In the genomic region with DNA sequence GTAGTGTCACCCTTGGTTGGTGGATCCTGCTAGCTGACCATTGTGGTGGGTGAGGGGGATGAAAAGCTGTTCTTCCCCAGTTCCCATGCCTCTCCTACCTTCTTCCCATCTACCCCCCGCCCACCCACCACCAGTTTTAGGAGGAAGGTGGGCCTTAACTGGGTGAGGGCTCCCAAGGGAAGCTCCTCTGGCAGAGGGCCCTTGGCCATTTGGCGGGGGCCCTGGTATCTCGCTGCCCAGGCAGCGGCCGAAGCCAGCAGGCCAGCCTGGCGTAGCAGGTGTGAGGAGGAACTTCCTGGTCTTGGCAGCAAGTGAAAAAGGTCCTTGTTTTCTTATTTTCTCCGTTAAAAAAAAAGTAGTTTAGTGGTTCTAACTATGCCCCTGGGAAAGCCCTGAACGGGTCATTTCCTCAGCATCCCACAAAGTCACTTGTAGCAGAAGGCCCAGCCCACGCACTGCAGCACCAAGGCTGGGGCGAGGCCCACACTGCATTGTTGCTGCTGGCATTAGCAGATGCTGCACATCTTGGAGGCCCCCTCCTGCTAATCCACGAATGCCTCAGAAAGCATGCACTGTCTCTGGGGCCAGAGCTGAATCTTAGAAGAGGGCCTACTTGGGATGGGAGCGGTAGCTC, we compare ENCODE assay signal across 10 cellular contexts.
DNase-seq lines count a peak whose midpoint lies in the region; ATAC-seq and TF ChIP-seq lines count a peak whose summit lies in the region.
"Had no signal": no experiment of that assay in that cellular context is flagged by ENCODE, and none has a peak within 500 bp of the region (broad histone marks: within the 10 kb centered on the region; RNA-seq: fewer than 3 reads in every experiment).

No MANE protein-coding gene starts in this region.

- H3K4me3 ChIP-seq in suprapubic skin (no peak overlapping the region), endodermal cell (ENCODE audit: low read length) (no peak overlapping the region)
- H3K4me3 ChIP-seq: SJCRH30 had no signal

- peaks cover 65% of the 10 kb centered on the region for H3K4me1 ChIP-seq in suprapubic skin
- H3K4me1 ChIP-seq in endodermal cell (ENCODE audit: control insufficient read depth, insufficient read depth, low read length) = peaks cover 4% of the 10 kb centered on the region
- H3K4me1 ChIP-seq: SJCRH30 had no signal

- H3K9me3 ChIP-seq in suprapubic skin (no peaks in the 10 kb centered on the region), endodermal cell (ENCODE audit: control insufficient read depth, low read length) (no peaks in the 10 kb centered on the region)
- H3K9me3 ChIP-seq: SJCRH30 had no signal

- no peaks in the 10 kb centered on the region for H3K27me3 Mint-ChIP-seq in endodermal cell (ENCODE audit: insufficient read depth)

- intact Hi-C loops in Right ventricle myocardium inferior (cut with DNase I) = no loop called here
- intact Hi-C loops in left cardiac atrium (cut with DNase I) = loop anchor here in 1 of 2 donors (10.0 kb wide), 1 partner anchor 110 kb away; no protein-coding TSS in a partner anchor

- no peaks in the 10 kb centered on the region for H3K36me3 Mint-ChIP-seq in endodermal cell (ENCODE audit: low read depth)

- no peak for TF ChIP-seq POLR2A in suprapubic skin (IDR thresholded peaks at IDR 0.05)

- H3K9ac ChIP-seq in endodermal cell (ENCODE audit: extremely low read depth, low read length, poor library complexity, severe bottlenecking) = no peak overlapping the region

- no peak overlapping the region for H3K27ac Mint-ChIP-seq in endodermal cell

- H3K27me3 ChIP-seq in suprapubic skin (no peaks in the 10 kb centered on the region), endodermal cell (ENCODE audit: control insufficient read depth, insufficient read depth, low read length, poor library complexity, severe bottlenecking) (no peaks in the 10 kb centered on the region)
- H3K27me3 ChIP-seq: SJCRH30 had no signal

- WGBS in suprapubic skin = 55% methylated on average over 10 of the region's 12 CpGs
- 87 to 89% methylated on average over 7 to 12 of the region's 12 CpGs for WGBS in endodermal cell (ENCODE audit: insufficient coverage in 1 of 2, insufficient read length in 1 of 2), 2 experiments

- no peak for TF ChIP-seq EP300 in suprapubic skin (IDR thresholded peaks at IDR 0.05)

- no peaks in the 10 kb centered on the region for H3K9me3 Mint-ChIP-seq in endodermal cell

- H3K27ac ChIP-seq in suprapubic skin = peak overlapping the region; percentile 27
- no peak overlapping the region for H3K27ac ChIP-seq in endodermal cell (ENCODE audit: low read depth, low read length)
- H3K27ac ChIP-seq: SJCRH30 had no signal

- H3K36me3 ChIP-seq in suprapubic skin (no peaks in the 10 kb centered on the region), endodermal cell (ENCODE audit: control insufficient read depth, insufficient read depth, low read length) (no peaks in the 10 kb centered on the region)

- no peak for TF ChIP-seq CTCF in suprapubic skin (IDR thresholded peaks at IDR 0.05)
- no peak for TF ChIP-seq CTCF in endodermal cell (conservative IDR thresholded peaks at IDR 0.05)

- no peak for ATAC-seq in Right ventricle myocardium inferior
- no peak for ATAC-seq in left cardiac atrium
- ATAC-seq in HG03280 (IDR thresholded peaks at IDR 0.05; ENCODE audit: unreplicated experiment) = no peak

- peaks cover 12% of the 10 kb centered on the region for H3K4me1 Mint-ChIP-seq in endodermal cell

- H3K4me3 Mint-ChIP-seq in endodermal cell = no peak overlapping the region

- DNase-seq in Right ventricle myocardium inferior (ENCODE audit: missing footprints) (peak; percentile 26), left cardiac atrium (no peak), medulla oblongata (ENCODE audit: extremely low spot score) (peak; percentile 27), suprapubic skin (ENCODE audit: low spot score in 2 of 2) (no peak), AG08395 (ENCODE audit: low spot score) (no peak), endodermal cell (no peak)
- peak; percentile 24 for DNase-seq in activated T-helper 9 cell treated with anti-CD3 and anti-CD28 coated beads, Interleukin-2, amount 50 U/mL, for 16 hours (ENCODE audit: low read depth)
- DNase-seq: NCI-H446 treated with DMSO at 0.1 percent for 48 hours, SJCRH30 had no signal

Comparison
In these comparisons a context has a peak if more than half of its experiments do, and no peak if none do; other contexts are left out.
1. DNase-seq: peak in Right ventricle myocardium inferior (single experiment), activated T-helper 9 cell treated with anti-CD3 and anti-CD28 coated beads, Interleukin-2, amount 50 U/mL, for 16 hours (single experiment) and medulla oblongata (single experiment); none in left cardiac atrium (single experiment), suprapubic skin (0 of 2), AG08395 (single experiment) and endodermal cell (single experiment).